In the genomic region with DNA sequence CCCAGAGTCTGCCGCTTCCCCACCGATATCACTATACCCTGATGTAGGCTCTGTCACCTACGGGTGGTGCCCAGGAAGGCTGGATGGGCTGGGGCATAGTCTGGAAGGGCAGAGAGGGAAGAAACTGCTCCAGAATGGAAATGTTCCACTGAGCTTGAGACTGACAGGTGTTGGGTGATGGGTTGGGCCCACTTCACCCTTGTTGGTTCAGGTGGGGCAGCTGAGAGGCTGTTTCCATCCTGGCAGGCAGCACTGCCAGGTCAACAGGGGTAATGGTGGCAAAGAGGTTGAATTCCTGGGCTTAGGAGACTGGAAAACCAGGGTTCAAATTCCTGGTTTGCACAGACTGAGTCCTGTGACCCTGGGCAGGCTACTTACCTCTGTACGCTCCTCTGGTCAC, we compare ENCODE assay signal across 19 cellular contexts. TPM values are rescaled to one million over a fixed set of nuclear protein-coding genes. Genes with fewer than 3 reads are reported as not detected.
DNase-seq lines count a peak whose midpoint lies in the region; ATAC-seq and TF ChIP-seq lines count a peak whose summit lies in the region.
"Had no signal": no experiment of that assay in that cellular context is flagged by ENCODE, and none has a peak within 500 bp of the region (broad histone marks: within the 10 kb centered on the region; RNA-seq: fewer than 3 reads in every experiment).

No MANE protein-coding gene starts in this region.

- H3K9me3 ChIP-seq in BLaER1 treated with 17β-estradiol and CSF1 and Interleukin-3, amounts not matched to agents 10 nM and 100 nM (replicated peaks in 1 of 11) = peaks cover 0 to 6% (median 0%) of the 10 kb centered on the region in 11 experiments; a peak in 1 of 22 replicates
- no peaks in the 10 kb centered on the region for H3K9me3 ChIP-seq in HUES6 (ENCODE audit: control insufficient read depth, insufficient read depth, low read depth, low read length)
- H3K9me3 ChIP-seq in left lung = no peaks in the 10 kb centered on the region
- H3K9me3 ChIP-seq in spleen = no peaks in the 10 kb centered on the region
- H3K9me3 ChIP-seq: SJSA1 had no signal

- H3K27me3 ChIP-seq in BLaER1 treated with 17β-estradiol and CSF1 and Interleukin-3, amounts not matched to agents 10 nM and 100 nM = no peaks in the 10 kb centered on the region
- H3K27me3 ChIP-seq in HUES6 (ENCODE audit: control insufficient read depth, insufficient read depth, low read length) = no peaks in the 10 kb centered on the region
- H3K27me3 ChIP-seq in left lung = no peaks in the 10 kb centered on the region
- H3K27me3 ChIP-seq in spleen (replicated peaks in 1 of 7) = no peaks in the 10 kb centered on the region
- H3K27me3 ChIP-seq: SJSA1 had no signal

- H3K4me2 ChIP-seq in BLaER1 treated with 17β-estradiol and CSF1 and Interleukin-3, amounts not matched to agents 10 nM and 100 nM = peak overlapping the region in 9 of 11 experiments; percentile 53 to 88 (median 75); a peak in 16 of 22 replicates

- intact Hi-C loops in left lung (cut with DNase I) = no loop called here
- intact Hi-C loops in spleen (cut with DNase I; ENCODE audit: low total_unique reads) = no loop called here

- no peak overlapping the region; a peak in 1 of 20 replicates for H3K4me3 ChIP-seq in BLaER1 treated with 17β-estradiol and CSF1 and Interleukin-3, amounts not matched to agents 10 nM and 100 nM
- H3K4me3 ChIP-seq in HUES6 (ENCODE audit: low read depth, low read length) = no peak overlapping the region
- H3K4me3 ChIP-seq in left lung = no peak overlapping the region
- H3K4me3 ChIP-seq in spleen = no peak overlapping the region
- H3K4me3 ChIP-seq: GM23248, SJSA1 had no signal

- peaks cover 47 to 96% (median 93%) of the 10 kb centered on the region in 11 experiments for H3K36me3 ChIP-seq in BLaER1 treated with 17β-estradiol and CSF1 and Interleukin-3, amounts not matched to agents 10 nM and 100 nM
- H3K36me3 ChIP-seq in HUES6 (ENCODE audit: control insufficient read depth, insufficient read depth, low read length) (peaks cover 89% of the 10 kb centered on the region), left lung (peaks cover 0 to 89% of the 10 kb centered on the region in 2 donors), spleen (peaks cover 0 to 100% (median 37%) of the 10 kb centered on the region in 6 donors)

- H4K20me1 ChIP-seq in BLaER1 treated with 17β-estradiol and CSF1 and Interleukin-3, amounts not matched to agents 10 nM and 100 nM = no peaks in the 10 kb centered on the region

- peak; percentile 31 to 69 for DNase-seq in left lung
- peak; percentile 49 for DNase-seq in spleen
- DNase-seq in pons (ENCODE audit: low spot score) = no peak
- no peak for DNase-seq in substantia nigra (lab: John Stamatoyannopoulos, UW)
- DNase-seq: Calu3, DMS153, GM23248, H9, NCI-H1048, NCI-H1417, NCI-H1694, NCI-H2081, NCI-H2227 treated with DMSO at 0.1 percent for 48 hours had no signal

- 89 to 100% (median 98%) methylated on average over 3 to 4 of the region's 4 CpGs for WGBS in spleen, 5 donors

- peak overlapping the region; percentile 42 to 97 (median 88); a peak in 15 of 22 replicates for H3K9ac ChIP-seq in BLaER1 treated with 17β-estradiol and CSF1 and Interleukin-3, amounts not matched to agents 10 nM and 100 nM
- no peak overlapping the region for H3K9ac ChIP-seq in HUES6 (ENCODE audit: low read length)
- H3K9ac ChIP-seq: GM23248 had no signal

- TF ChIP-seq CTCF in left lung (IDR thresholded peaks at IDR 0.05) (no peak), spleen (IDR thresholded peaks at IDR 0.05 in 8 of 11, conservative IDR thresholded peaks at IDR 0.05 in 3 of 11) (no peak)

- TF ChIP-seq POLR2A in spleen (IDR thresholded peaks at IDR 0.05) = no peak

- ATAC-seq in left lung = peak; percentile 72
- no peak for ATAC-seq in GM18861 (IDR thresholded peaks at IDR 0.05; ENCODE audit: unreplicated experiment)
- no peak for ATAC-seq in HG03457 (IDR thresholded peaks at IDR 0.05; ENCODE audit: unreplicated experiment)
- ATAC-seq: Right ventricle myocardium inferior had no signal

- H3K4me1 ChIP-seq in BLaER1 treated with 17β-estradiol and CSF1 and Interleukin-3, amounts not matched to agents 10 nM and 100 nM = peaks cover 48 to 100% (median 91%) of the 10 kb centered on the region in 10 experiments
- no peaks in the 10 kb centered on the region; the same call in 1 of the 2 replicates for H3K4me1 ChIP-seq in HUES6 (ENCODE audit: control insufficient read depth, insufficient read depth, low read length)
- H3K4me1 ChIP-seq in left lung = peaks cover 0 to 72% of the 10 kb centered on the region in 2 donors
- H3K4me1 ChIP-seq in spleen = peaks cover 3 to 65% (median 24%) of the 10 kb centered on the region in 6 donors
- H3K4me1 ChIP-seq: SJSA1 had no signal

- peak overlapping the region; percentile 37 to 100 (median 99); a peak in 21 of 22 replicates for H3K27ac ChIP-seq in BLaER1 treated with 17β-estradiol and CSF1 and Interleukin-3, amounts not matched to agents 10 nM and 100 nM
- H3K27ac ChIP-seq in HUES6 (ENCODE audit: low read depth, low read length) (0 out of 2 replicates have a peak overlapping the region, but pooled peaks have one; percentile 23), left lung (peak overlapping the region in 1 of 2 donors; percentile 7), spleen (peak overlapping the region in 2 of 8 donors; percentile 23 to 96), substantia nigra (ENCODE audit: low read depth, low read length, poor library complexity, severe bottlenecking) (no peak overlapping the region)
- H3K27ac ChIP-seq: GM23248, SJSA1 had no signal

RNA-seq across cellular contexts. Expression of a gene that starts 28.5 kb away (rescaled TPM):
- total RNA-seq in left lung = 10 to 100 TPM; 12.8 to 30.2 TPM
- 10 to 100 TPM; 28.3 to 75.6 (median 46.3) TPM for total RNA-seq in spleen
- 10 to 100 TPM; 12.3 to 19.9 (median 14.3) TPM for polyA plus RNA-seq in spleen

RNA-seq across cellular contexts. Expression of a gene that starts 38.1 kb away (rescaled TPM):
- total RNA-seq in left lung (10 to 100 TPM; 21.2 to 40.4 TPM), spleen (10 to 100 TPM; 13.4 to 51.4 (median 24.6) TPM)
- 10 to 100 TPM; 12.3 to 30.3 (median 25.1) TPM for polyA plus RNA-seq in spleen

RNA-seq across cellular contexts. Expression of a gene that starts 44.0 kb away (rescaled TPM):
- 10 to 100 TPM in 1 of 2 donors, 1 to 10 TPM in 1; 5.2 to 10.8 TPM for total RNA-seq in left lung
- total RNA-seq in spleen = 10 to 100 TPM; 13.3 to 27.2 (median 21.5) TPM
- 1 to 10 TPM; 6.0 to 7.8 (median 7.7) TPM for polyA plus RNA-seq in spleen

Comparison
In these comparisons a context has a peak if more than half of its experiments do, and no peak if none do; other contexts are left out.
1. DNase-seq: peak in left lung (2 of 2) and spleen (single experiment); none in pons (single experiment) and substantia nigra (0 of 49).